17 cellular contexts compared by ENCODE assay signal in the genomic region with DNA sequence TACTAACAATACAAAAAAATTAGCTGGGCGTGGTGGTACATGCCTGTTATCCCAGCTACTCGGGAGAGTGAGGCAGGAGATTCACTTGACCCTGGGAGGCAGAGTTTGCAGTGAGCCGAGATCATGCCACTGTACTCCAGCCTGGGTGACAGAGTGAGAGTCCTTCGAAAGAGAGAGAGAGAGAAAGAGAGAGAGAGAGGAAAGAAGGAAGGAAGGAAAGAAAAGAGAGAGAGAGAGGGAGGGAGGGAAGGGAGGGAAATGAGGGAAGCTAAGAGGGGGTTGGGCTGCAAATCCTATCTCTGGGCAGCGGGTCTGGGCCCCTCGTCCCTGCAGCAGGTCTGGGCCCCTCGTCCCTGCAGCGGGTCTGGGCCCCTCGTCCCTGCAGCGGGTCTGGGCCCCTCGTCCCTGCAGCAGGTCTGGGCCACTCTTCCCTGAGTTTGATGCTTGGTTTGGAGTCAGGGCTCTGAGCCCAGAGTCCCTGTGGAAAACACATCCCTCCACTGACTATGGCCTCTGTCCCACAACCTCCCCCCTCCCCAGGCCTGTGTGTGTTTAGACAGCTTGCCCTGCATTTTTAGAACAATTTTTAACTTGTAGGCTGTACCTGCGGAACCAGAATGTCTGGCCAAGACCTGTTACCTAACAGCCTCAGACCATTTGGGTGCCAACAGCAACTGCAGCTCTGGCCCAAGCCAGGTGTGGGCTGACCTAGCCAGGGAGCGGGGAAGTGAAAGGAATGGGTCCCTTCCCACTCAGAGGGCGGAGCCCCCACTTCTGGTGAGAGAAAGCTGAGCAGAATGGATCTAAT.
DNase-seq lines count a peak whose midpoint lies in the region; ATAC-seq and TF ChIP-seq lines count a peak whose summit lies in the region.
"Had no signal": no experiment of that assay in that cellular context is flagged by ENCODE, and none has a peak within 500 bp of the region (broad histone marks: within the 10 kb centered on the region; RNA-seq: fewer than 3 reads in every experiment).

No MANE protein-coding gene starts in this region.

- peak overlapping the region; percentile 64 for H2BK120ac ChIP-seq in trophoblast cell (ENCODE audit: insufficient read depth, low read length, poor library complexity)

- no peak overlapping the region for H2AK5ac ChIP-seq in trophoblast cell (ENCODE audit: low read length)

- H3K27me3 Mint-ChIP-seq in CD8-positive, alpha-beta memory T cell, result peaks cover 0 to 1% of the 10 kb centered on the region in 2 donors
- peaks cover 4% of the 10 kb centered on the region for H3K27me3 Mint-ChIP-seq in endothelial cell (ENCODE audit: unreplicated experiment)

- no peak overlapping the region for H3K4ac ChIP-seq in trophoblast cell (ENCODE audit: low read depth, low read length)

- no peaks in the 10 kb centered on the region for H3K4me1 ChIP-seq in CD8-positive, alpha-beta memory T cell (ENCODE audit: insufficient read depth, low read length)
- peaks cover 4 to 14% of the 10 kb centered on the region in 2 donors for H3K4me1 ChIP-seq in esophagus (ENCODE audit: control insufficient read depth in 2 of 2, insufficient read depth in 2 of 2, low read length in 1 of 2)
- peaks cover 16 to 32% of the 10 kb centered on the region in 2 experiments for H3K4me1 ChIP-seq in trophoblast cell (ENCODE audit: control insufficient read depth in 1 of 2, insufficient read depth in 2 of 2, low read length in 2 of 2)
- H3K4me1 ChIP-seq: parathyroid adenoma had no signal

- H3K27ac ChIP-seq in CD8-positive, alpha-beta memory T cell (ENCODE audit: low read depth, low read length), result peak overlapping the region; percentile 83
- H3K27ac ChIP-seq in esophagus (ENCODE audit: low read depth in 2 of 2, low read length in 1 of 2), result peak overlapping the region; percentile 73 to 80
- H3K27ac ChIP-seq in trophoblast cell (ENCODE audit: low read depth, low read length), result peak overlapping the region; percentile 49
- H3K27ac ChIP-seq: parathyroid adenoma had no signal

- ATAC-seq in HG02884 (IDR thresholded peaks at IDR 0.05; ENCODE audit: unreplicated experiment) (no peak), GM19467 (IDR thresholded peaks at IDR 0.05; ENCODE audit: unreplicated experiment) (no peak)
- ATAC-seq: activated T-cell treated with anti-CD3 and anti-CD28 coated beads, Interleukin-2, amount 50 U/mL, for 72 hours had no signal

- WGBS in esophagus, 2 donors, result 45 to 61% methylated on average over 13 to 14 of the region's 14 CpGs
- no CpG with 5 or more reads among the region's 14 CpGs for WGBS in trophoblast cell (ENCODE audit: extremely low coverage, insufficient coverage, insufficient read length)

- H3K4me1 Mint-ChIP-seq in CD8-positive, alpha-beta memory T cell, result peaks cover 10 to 20% (median 14%) of the 10 kb centered on the region in 3 donors
- H3K4me1 Mint-ChIP-seq in endothelial cell (ENCODE audit: unreplicated experiment), result no peaks in the 10 kb centered on the region

- H3K36me3 ChIP-seq in CD8-positive, alpha-beta memory T cell (ENCODE audit: insufficient read depth, low read length), result no peaks in the 10 kb centered on the region
- H3K36me3 ChIP-seq in esophagus (ENCODE audit: control insufficient read depth in 2 of 2, insufficient read depth in 2 of 2, low read length in 1 of 2) (no peaks in the 10 kb centered on the region), trophoblast cell (ENCODE audit: control insufficient read depth in 1 of 2, insufficient read depth in 2 of 2, low read length in 2 of 2) (no peaks in the 10 kb centered on the region)

- H3K4me2 ChIP-seq in trophoblast cell (ENCODE audit: low read length), result peak overlapping the region; percentile 47

- H4K8ac ChIP-seq in trophoblast cell (ENCODE audit: low read depth, low read length), result peak overlapping the region; percentile 30

- peak overlapping the region; percentile 31 for H2BK5ac ChIP-seq in trophoblast cell (ENCODE audit: low read depth, low read length, poor library complexity)

- H3K79me2 ChIP-seq in trophoblast cell (ENCODE audit: control insufficient read depth, insufficient read depth, low read length, poor library complexity), result no peaks in the 10 kb centered on the region
- H3K79me2 ChIP-seq: parathyroid adenoma had no signal

- H3K36me3 Mint-ChIP-seq in CD8-positive, alpha-beta memory T cell, result no peaks in the 10 kb centered on the region
- H3K36me3 Mint-ChIP-seq in endothelial cell (ENCODE audit: low read depth, unreplicated experiment), result no peaks in the 10 kb centered on the region

- peak overlapping the region; percentile 72 for H4K91ac ChIP-seq in trophoblast cell (ENCODE audit: low read depth, low read length)

- H2BK12ac ChIP-seq in trophoblast cell (ENCODE audit: low read length), result no peak overlapping the region

- peak overlapping the region in 1 of 8 donors; percentile 54 for H3K27ac Mint-ChIP-seq in CD8-positive, alpha-beta memory T cell
- no peak overlapping the region for H3K27ac Mint-ChIP-seq in endothelial cell (ENCODE audit: unreplicated experiment)
- H3K27ac Mint-ChIP-seq: activated T-cell treated with anti-CD3 and anti-CD28 coated beads, Interleukin-2, amount 50 U/mL, for 72 hours had no signal

- H3K79me1 ChIP-seq in trophoblast cell (ENCODE audit: low read length), result peaks cover 14% of the 10 kb centered on the region

- H3K9me3 Mint-ChIP-seq in CD8-positive, alpha-beta memory T cell, result no peaks in the 10 kb centered on the region
- H3K9me3 Mint-ChIP-seq in endothelial cell (ENCODE audit: unreplicated experiment), result no peaks in the 10 kb centered on the region
- H3K9me3 Mint-ChIP-seq: activated T-cell treated with anti-CD3 and anti-CD28 coated beads, Interleukin-2, amount 50 U/mL, for 72 hours had no signal

- H3K14ac ChIP-seq in trophoblast cell (ENCODE audit: low read length), result no peak overlapping the region

- DNase-seq in CD8-positive, alpha-beta memory T cell, result no peak
- DNase-seq in NCI-H2196 treated with DMSO at 0.1 percent for 48 hours (lab: John Stamatoyannopoulos, UW; ENCODE audit: unreplicated experiment) (peak; percentile 63), trophoblast cell (peak; percentile 90 to 93), NCI-H526 (lab: John Stamatoyannopoulos, UW) (no peak), endothelial cell (ENCODE audit: low spot score) (no peak)
- DNase-seq: activated CD4-positive, alpha-beta T cell treated with anti-CD3 and anti-CD28 coated beads for 4 hours; activated T-cell treated with anti-CD3 and anti-CD28 coated beads, Interleukin-2, amount 50 U/mL, for 72 hours; amygdala; effector CD4-positive, alpha-beta T cell; mesendoderm; NCI-H1092; NCI-H82; stimulated activated CD8-positive, alpha-beta memory T cell treated with anti-CD3 and anti-CD28 coated beads, Interleukin-4, amount 100 ng/mL, for 48 hours had no signal

- H3K4me3 Mint-ChIP-seq in CD8-positive, alpha-beta memory T cell, result no peak overlapping the region
- no peak overlapping the region for H3K4me3 Mint-ChIP-seq in endothelial cell (ENCODE audit: unreplicated experiment)
- H3K4me3 Mint-ChIP-seq: activated T-cell treated with anti-CD3 and anti-CD28 coated beads, Interleukin-2, amount 50 U/mL, for 72 hours had no signal

- no peak for TF ChIP-seq CTCF in endothelial cell (IDR thresholded peaks at IDR 0.05; ENCODE audit: unreplicated experiment)

- H3K23ac ChIP-seq in trophoblast cell (ENCODE audit: low read length), result no peak overlapping the region

- no peak overlapping the region for H4K12ac ChIP-seq in trophoblast cell (ENCODE audit: low read depth, low read length)

- no peak overlapping the region for H2AFZ ChIP-seq in trophoblast cell (ENCODE audit: insufficient read depth, low read length, poor library complexity)
- H2AFZ ChIP-seq: parathyroid adenoma had no signal

- no peaks in the 10 kb centered on the region for H3K9me3 ChIP-seq in CD8-positive, alpha-beta memory T cell (ENCODE audit: low read length)
- H3K9me3 ChIP-seq in esophagus (ENCODE audit: control insufficient read depth in 2 of 2, insufficient read depth in 1 of 2, low read depth in 1 of 2, low read length in 1 of 2) (no peaks in the 10 kb centered on the region), trophoblast cell (ENCODE audit: insufficient read depth, low read depth, low read length) (peaks cover 11% of the 10 kb centered on the region)

- no peak overlapping the region for H3K9ac ChIP-seq in trophoblast cell (ENCODE audit: low read length)
- H3K9ac ChIP-seq: parathyroid adenoma had no signal

- POLR2A ChIA-PET in CD8-positive, alpha-beta memory T cell (lab: Charles Lee), result interaction anchor here (0.6 kb wide), 1 partner anchor 95 kb away, joined by 8 read pairs; no protein-coding TSS in a partner anchor

- CTCF ChIA-PET in CD8-positive, alpha-beta memory T cell (lab: Charles Lee), result no interaction called here

- peak overlapping the region; percentile 68 for H3K18ac ChIP-seq in trophoblast cell (ENCODE audit: low read length)

- no peaks in the 10 kb centered on the region for H3K27me3 ChIP-seq in CD8-positive, alpha-beta memory T cell (ENCODE audit: insufficient read depth, low read length, poor library complexity, severe bottlenecking)
- H3K27me3 ChIP-seq in esophagus (ENCODE audit: control insufficient read depth in 1 of 2, insufficient read depth in 2 of 2, low read length in 2 of 2), result no peaks in the 10 kb centered on the region
- H3K27me3 ChIP-seq in trophoblast cell (ENCODE audit: insufficient read depth, low read length), result no peaks in the 10 kb centered on the region

- H3K4me3 ChIP-seq in CD8-positive, alpha-beta memory T cell (ENCODE audit: low read length), result no peak overlapping the region
- peak overlapping the region in 1 of 2 donors; percentile 0 for H3K4me3 ChIP-seq in esophagus (ENCODE audit: low read depth in 1 of 2, low read length in 2 of 2)
- H3K4me3 ChIP-seq in trophoblast cell (ENCODE audit: low read depth, low read length), result no peak overlapping the region

Comparison
In these comparisons a context has a peak if more than half of its experiments do, and no peak if none do; other contexts are left out.
1. DNase-seq: peak in NCI-H2196 treated with DMSO at 0.1 percent for 48 hours (single experiment) and trophoblast cell (2 of 2); none in CD8-positive, alpha-beta memory T cell (0 of 5), NCI-H526 (0 of 2) and endothelial cell (single experiment).
2. Peak in every context shown above with its lines, with median percentiles within 50 percentile points of each other: H3K27ac ChIP-seq.